1 cellular context compared by ENCODE assay signal in genomic region chr13:111153279-111153976, GRCh38.
TF ChIP-seq lines count a peak whose summit lies in the region.

No MANE protein-coding gene starts in this region.

TF ChIP-seq in HepG2, 621 proteins besides CTCF, POLR2A, EP300 and RAD21 (continued from another document and continues in another):
- TF ChIP-seq ZFP82 (CRISPR knock-in tag; IDR thresholded peaks at IDR 0.05; ENCODE audit: borderline replicate concordance), result 0 out of 2 replicates have a peak, but pooled peaks have one; percentile 16
- TF ChIP-seq ZNF496 (CRISPR knock-in tag; IDR thresholded peaks at IDR 0.05; ENCODE audit: insufficient replicate concordance), result no peak
- TF ChIP-seq HIC2 (CRISPR knock-in tag; IDR thresholded peaks at IDR 0.05; ENCODE audit: low read depth), result peak; percentile 76
- TF ChIP-seq ZNF576 (CRISPR knock-in tag; IDR thresholded peaks at IDR 0.05), result no peak
- 0 out of 2 replicates have a peak, but pooled peaks have one; percentile 40 for TF ChIP-seq ZNF530 (CRISPR knock-in tag; IDR thresholded peaks at IDR 0.05; ENCODE audit: low read depth)
- TF ChIP-seq RARA (CRISPR knock-in tag; IDR thresholded peaks at IDR 0.05), result peak; percentile 33; the same call in 1 of the 2 replicates
- TF ChIP-seq CENPX (CRISPR knock-in tag; IDR thresholded peaks at IDR 0.05), result no peak
- TF ChIP-seq PLRG1 (conservative IDR thresholded peaks at IDR 0.05), result no peak
- no peak for TF ChIP-seq GFI1 (CRISPR knock-in tag; IDR thresholded peaks at IDR 0.05; ENCODE audit: borderline replicate concordance)
- no peak for TF ChIP-seq EHMT2 (IDR thresholded peaks at IDR 0.05; ENCODE audit: borderline replicate concordance, low read depth, low read length)
- TF ChIP-seq ZFP41 (CRISPR knock-in tag; IDR thresholded peaks at IDR 0.05; ENCODE audit: borderline replicate concordance), result no peak
- peak; percentile 91; the same call in 1 of the 2 replicates for TF ChIP-seq ZNF784 (CRISPR knock-in tag; IDR thresholded peaks at IDR 0.05; ENCODE audit: borderline replicate concordance)
- TF ChIP-seq FOXA3 (CRISPR knock-in tag; IDR thresholded peaks at IDR 0.05), result peak; percentile 51; the same call in 1 of the 2 replicates
- no peak for TF ChIP-seq ZMAT5 (CRISPR knock-in tag; IDR thresholded peaks at IDR 0.05; ENCODE audit: borderline replicate concordance, low read depth)
- TF ChIP-seq ZBTB46 (CRISPR knock-in tag; IDR thresholded peaks at IDR 0.05; ENCODE audit: borderline replicate concordance), result 0 out of 2 replicates have a peak, but pooled peaks have one; percentile 33
- TF ChIP-seq MED13 (CRISPR knock-in tag; IDR thresholded peaks at IDR 0.05), result no peak
- TF ChIP-seq ZNF674 (CRISPR knock-in tag; IDR thresholded peaks at IDR 0.05; ENCODE audit: low read depth), result no peak
- TF ChIP-seq MTF1 (CRISPR knock-in tag; IDR thresholded peaks at IDR 0.05), result no peak
- no peak for TF ChIP-seq SUZ12 (IDR thresholded peaks at IDR 0.05; ENCODE audit: low read depth, low read length)
- TF ChIP-seq RFX3 (CRISPR knock-in tag; IDR thresholded peaks at IDR 0.05), result no peak
- TF ChIP-seq ZNF451 (CRISPR knock-in tag; IDR thresholded peaks at IDR 0.05), result 0 out of 2 replicates have a peak, but pooled peaks have one; percentile 76
- TF ChIP-seq TOPORS (CRISPR knock-in tag; IDR thresholded peaks at IDR 0.05), result no peak
- TF ChIP-seq BCL6 (CRISPR knock-in tag; IDR thresholded peaks at IDR 0.05), result peak; percentile 32
- TF ChIP-seq TFE3 (CRISPR knock-in tag; IDR thresholded peaks at IDR 0.05), result no peak
- peak; percentile 75 for TF ChIP-seq ZNF768 (CRISPR knock-in tag; IDR thresholded peaks at IDR 0.05)
- peak; percentile 82; the same call in 1 of the 2 replicates for TF ChIP-seq ZNF124 (CRISPR knock-in tag; IDR thresholded peaks at IDR 0.05)
- TF ChIP-seq PHF21A (CRISPR knock-in tag; IDR thresholded peaks at IDR 0.05), result peak; percentile 80
- peak; percentile 68 for TF ChIP-seq MXD4 (CRISPR knock-in tag; IDR thresholded peaks at IDR 0.05)
- no peak; the same call in 1 of the 2 replicates for TF ChIP-seq ZHX1 (CRISPR knock-in tag; IDR thresholded peaks at IDR 0.05; ENCODE audit: low read depth)
- TF ChIP-seq RFX1 (IDR thresholded peaks at IDR 0.05), result no peak
- TF ChIP-seq KIAA2018 (CRISPR knock-in tag; IDR thresholded peaks at IDR 0.05; ENCODE audit: borderline replicate concordance), result no peak
- no peak for TF ChIP-seq PBX2 (CRISPR knock-in tag; IDR thresholded peaks at IDR 0.05)
- peak; percentile 42; the same call in 1 of the 2 replicates for TF ChIP-seq NR0B2 (CRISPR knock-in tag; IDR thresholded peaks at IDR 0.05)
- peak; percentile 75; the same call in 1 of the 2 replicates for TF ChIP-seq CCDC6 (CRISPR knock-in tag; IDR thresholded peaks at IDR 0.05)
- TF ChIP-seq GMEB1 (CRISPR knock-in tag; IDR thresholded peaks at IDR 0.05; ENCODE audit: borderline replicate concordance), result peak; percentile 93
- peak; percentile 29; the same call in 1 of the 2 replicates for TF ChIP-seq ZNF7 (CRISPR knock-in tag; IDR thresholded peaks at IDR 0.05)
- no peak; the same call in 1 of the 2 replicates for TF ChIP-seq DMAP1 (CRISPR knock-in tag; IDR thresholded peaks at IDR 0.05)
- 0 out of 2 replicates have a peak, but pooled peaks have one; percentile 50 for TF ChIP-seq HNRNPL (IDR thresholded peaks at IDR 0.05; ENCODE audit: low read depth, low read length)
- no peak for TF ChIP-seq HHEX (CRISPR knock-in tag; IDR thresholded peaks at IDR 0.05)
